Comparison of ENCODE assay signal across 8 cellular contexts in the genomic region with DNA sequence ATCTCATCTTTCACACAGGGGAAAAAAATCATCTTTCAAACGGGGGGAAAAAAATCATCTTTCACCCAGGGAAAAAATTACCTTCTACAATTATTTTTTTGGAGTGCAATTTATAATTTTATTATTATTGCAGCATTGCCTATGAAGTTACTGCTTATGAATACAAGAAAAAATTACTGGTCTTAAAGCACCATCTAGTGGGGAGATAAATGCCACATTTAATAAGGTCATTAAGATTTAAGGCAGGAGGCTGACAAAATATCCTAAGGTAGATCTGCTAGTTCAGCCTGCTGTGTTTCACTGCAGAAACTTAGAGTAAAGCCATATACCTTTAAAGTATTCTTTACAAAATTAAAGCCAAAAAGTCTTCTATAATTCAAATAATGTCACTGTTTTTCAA. TPM values are rescaled to one million over a fixed set of nuclear protein-coding genes. Genes with fewer than 3 reads are reported as not detected.
DNase-seq lines count a peak whose midpoint lies in the region; TF ChIP-seq lines count a peak whose summit lies in the region.
"Had no signal": no experiment of that assay in that cellular context is flagged by ENCODE, and none has a peak within 500 bp of the region (broad histone marks: within the 10 kb centered on the region; RNA-seq: fewer than 3 reads in every experiment).

No MANE protein-coding gene starts in this region.

- H3K4me1 ChIP-seq in esophagus muscularis mucosa: no peaks in the 10 kb centered on the region

- H3K27ac ChIP-seq in esophagus muscularis mucosa (replicated peaks in 1 of 4): no peak overlapping the region
- H3K27ac ChIP-seq: SK-N-MC had no signal

- DNase-seq in GM12865 (ENCODE audit: low read depth) (peak; percentile 55), NCI-H69 (lab: John Stamatoyannopoulos, UW) (peak; percentile 20), esophagus muscularis mucosa (ENCODE audit: extremely low spot score) (no peak), retinal pigment epithelial cell (ENCODE audit: low read depth) (peak; percentile 23), COLO668 (lab: John Stamatoyannopoulos, UW; ENCODE audit: unreplicated experiment) (no peak), COR-L47 (lab: John Stamatoyannopoulos, UW) (no peak)
- no peak for DNase-seq in activated CD4-positive, CD25-positive, alpha-beta regulatory T cell (lab: John Stamatoyannopoulos, UW)

- no peaks in the 10 kb centered on the region for H3K27me3 ChIP-seq in esophagus muscularis mucosa

- no peak for TF ChIP-seq EP300 in esophagus muscularis mucosa (IDR thresholded peaks at IDR 0.05)

- TF ChIP-seq CTCF in GM12865 (IDR thresholded peaks at IDR 0.05; ENCODE audit: insufficient read depth, low read depth, low read length, missing control alignments): peak; percentile 14
- TF ChIP-seq CTCF in esophagus muscularis mucosa (IDR thresholded peaks at IDR 0.05): peak; percentile 33 to 46 (median 46)
- peak; percentile 35 for TF ChIP-seq CTCF in retinal pigment epithelial cell (conservative IDR thresholded peaks at IDR 0.05; ENCODE audit: low read depth, low read length)

- TF ChIP-seq POLR2A in esophagus muscularis mucosa (IDR thresholded peaks at IDR 0.05; ENCODE audit: low read depth): no peak

- intact Hi-C loops in esophagus muscularis mucosa (cut with DNase I): loop anchor here (2.0 kb wide), 1 partner anchor 53 kb away; no protein-coding TSS in a partner anchor

- WGBS in esophagus muscularis mucosa: 65% methylated on average over 1 of the region's 1 CpG

- H3K4me3 ChIP-seq in GM12865 (ENCODE audit: low read depth, low read length) (no peak overlapping the region), esophagus muscularis mucosa (no peak overlapping the region), retinal pigment epithelial cell (ENCODE audit: low read length) (no peak overlapping the region)
- H3K4me3 ChIP-seq: SK-N-MC had no signal

- H3K9me3 ChIP-seq in esophagus muscularis mucosa: no peaks in the 10 kb centered on the region

- H3K36me3 ChIP-seq in esophagus muscularis mucosa: no peaks in the 10 kb centered on the region

RNA-seq across cellular contexts. Expression of gene SHCBP1, which starts 13.7 kb away (rescaled TPM):
- total RNA-seq in esophagus muscularis mucosa: under 1 TPM; 0.13 to 0.83 (median 0.35) TPM

Comparison
In these comparisons a context has a peak if more than half of its experiments do, and no peak if none do; other contexts are left out.
1. DNase-seq: peak in GM12865 (single experiment), NCI-H69 (single experiment) and retinal pigment epithelial cell (single experiment); none in esophagus muscularis mucosa (single experiment), COLO668 (single experiment), COR-L47 (single experiment) and activated CD4-positive, CD25-positive, alpha-beta regulatory T cell (0 of 4).
2. Peak in every context shown above with its lines, with median percentiles within 50 percentile points of each other: CTCF ChIP-seq.